In genomic region chr1:10377365-10378029, GRCh38 we compare ENCODE assay signal across 8 cellular contexts. TPM values are rescaled to one million over a fixed set of nuclear protein-coding genes. Genes with fewer than 3 reads are reported as not detected.
DNase-seq lines count a peak whose midpoint lies in the region; ATAC-seq and TF ChIP-seq lines count a peak whose summit lies in the region.
"Not testable (repeated sequence)": the region's sequence is repeated elsewhere in the genome, so short reads cannot be mapped to it uniquely, and the experiment has no call there.

No MANE protein-coding gene starts in this region.

- not testable (repeated sequence) for H3K27me3 ChIP-seq in Loucy (ENCODE audit: insufficient read depth, low read length, poor library complexity, severe bottlenecking); Panc1 (ENCODE audit: control insufficient read depth, insufficient read depth, low read length); layer of hippocampus (ENCODE audit: control insufficient read depth, insufficient read depth, low read length); rectal smooth muscle tissue (ENCODE audit: control insufficient read depth, insufficient read depth, low read length)

- POLR2A ChIA-PET in Panc1 (lab: Charles Lee): not testable (repeated sequence)

- H3K4me2 ChIP-seq in Loucy (ENCODE audit: low read depth, low read length, poor library complexity, severe bottlenecking): not testable (repeated sequence)

- H3K9me3 ChIP-seq in Loucy (ENCODE audit: insufficient read depth, low read depth, low read length); Panc1 (ENCODE audit: control insufficient read depth, insufficient read depth, low read depth, low read length): not testable (repeated sequence)

- not testable (repeated sequence) for H2AFZ ChIP-seq in Loucy (ENCODE audit: low read length)

- H3K4me3 ChIP-seq in Loucy (ENCODE audit: low read length, poor library complexity, severe bottlenecking); Panc1 (ENCODE audit: low read depth in 2 of 2, low read length in 2 of 2); rectal smooth muscle tissue (ENCODE audit: low read length): not testable (repeated sequence)

- H3K9ac ChIP-seq in Loucy (ENCODE audit: low read depth, low read length, poor library complexity, severe bottlenecking); rectal smooth muscle tissue (ENCODE audit: low read length): not testable (repeated sequence)

- in situ Hi-C loops in Panc1 (cut with HindIII; ENCODE audit: low pct_unique_long_range_greater_than_20kb, low sequenced_read_pairs): not testable (repeated sequence)

- not testable (repeated sequence) for H3K9me2 ChIP-seq in Loucy (replicated peaks; ENCODE audit: low read depth, low read length)

- peaks cover 28% of the 10 kb centered on the region; the same call in 1 of the 2 replicates for H3K36me3 ChIP-seq in Loucy (ENCODE audit: insufficient read depth, low read length)
- not testable (repeated sequence) for H3K36me3 ChIP-seq in Panc1 (ENCODE audit: control insufficient read depth, insufficient read depth, low read length); rectal smooth muscle tissue (ENCODE audit: control insufficient read depth, insufficient read depth, low read length)

- intact Hi-C loops in Panc1 (cut with micrococcal nuclease; ENCODE audit: unreplicated experiment): loop anchor here (1.0 kb wide), 1 partner anchor 51 kb away; no protein-coding TSS in a partner anchor

- not testable (repeated sequence) for H3F3A ChIP-seq in Loucy (ENCODE audit: low read depth)

- peak; percentile 95 for ATAC-seq in Panc1

- H4K20me1 ChIP-seq in Loucy (ENCODE audit: insufficient read depth, low read length, poor library complexity, severe bottlenecking): not testable (repeated sequence)

- H3K27ac ChIP-seq in Panc1 (ENCODE audit: low read length): not testable (repeated sequence)
- peak overlapping the region; percentile 52 for H3K27ac ChIP-seq in layer of hippocampus (ENCODE audit: low read depth, low read length)
- peak overlapping the region; percentile 32 for H3K27ac ChIP-seq in rectal smooth muscle tissue (ENCODE audit: low read depth, low read length)

- DNase-seq in A172 (ENCODE audit: low spot score) (peak; percentile 72), GM04503 (ENCODE audit: low read depth) (peak; percentile 41), epidermal melanocyte (ENCODE audit: insufficient read length, low spot score) (peak; percentile 53)
- DNase-seq in Panc1 (ENCODE audit: low read depth, low spot score): not testable (repeated sequence)
- DNase-seq in activated CD8-positive, alpha-beta memory T cell treated with anti-CD3 and anti-CD28 coated beads, Interleukin-2, amount 50 U/mL, for 4 hours: peak; percentile 18

- CTCF ChIA-PET in Panc1 (lab: Charles Lee): interaction anchor here (0.6 to 1.1 kb wide), 7 partner anchors 22 to 882 kb away, joined by 3 to 17 read pairs (median 4); partner anchors contain the start of genes CENPS and PGD

- not testable (repeated sequence) for BruUV-seq in Panc1 (replicated peaks; lab: Mats Ljungman, UMichigan)

- H3K4me1 ChIP-seq in Loucy (ENCODE audit: insufficient read depth, low read length, poor library complexity, severe bottlenecking); Panc1 (ENCODE audit: control insufficient read depth, insufficient read depth, low read length); rectal smooth muscle tissue (ENCODE audit: control insufficient read depth, insufficient read depth, low read length): not testable (repeated sequence)

- not testable (repeated sequence) for H3K79me2 ChIP-seq in Loucy (ENCODE audit: insufficient read depth, low read length)

- TF ChIP-seq CTCF in Loucy (conservative IDR thresholded peaks at IDR 0.05; ENCODE audit: low read length) (peak; percentile 62), Panc1 (IDR thresholded peaks at IDR 0.05) (peak; percentile 89)

RNA-seq across cellular contexts. Expression of gene PGD, which starts 21.4 kb away (rescaled TPM):
- total RNA-seq in A172 (2014; rRNA removed; shearing (Covaris generic)): 114 and 146 TPM in 2 replicates
- 158 TPM for total RNA-seq in Panc1 (2021; ENCODE audit: unreplicated experiment)
- polyA plus RNA-seq in Panc1 (2012; ENCODE audit: insufficient read length): 187 TPM

RNA-seq across cellular contexts. Expression of gene CENPS, which starts 52.7 kb away (rescaled TPM):
- total RNA-seq in A172 (2014; rRNA removed; shearing (Covaris generic)): 11.6 and 15.2 TPM in 2 replicates
- 40.8 TPM for total RNA-seq in Panc1 (2021; ENCODE audit: unreplicated experiment)
- polyA plus RNA-seq in Panc1 (2012; ENCODE audit: insufficient read length): 33.1 TPM
